In the genomic region with DNA sequence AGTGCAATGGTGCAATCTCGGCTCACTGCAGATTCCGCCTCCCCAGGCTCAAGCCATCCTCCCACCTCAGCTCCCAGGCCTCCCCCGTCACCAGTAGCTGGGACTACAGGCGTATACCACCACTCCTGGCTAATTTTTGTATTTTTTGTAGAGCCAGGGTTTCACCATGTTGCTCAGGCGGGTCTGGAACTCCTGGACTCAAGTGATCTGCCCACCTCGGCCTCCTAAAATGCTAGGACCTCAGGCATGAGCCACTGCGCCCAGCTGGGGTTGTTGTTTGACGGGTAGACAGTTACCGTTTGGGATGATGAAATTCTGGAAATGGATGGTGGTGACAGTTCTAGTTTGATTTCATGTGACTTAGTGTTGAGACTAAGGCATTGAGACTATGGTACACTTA, we compare ENCODE assay signal across 20 cellular contexts. TPM values are rescaled to one million over a fixed set of nuclear protein-coding genes. Genes with fewer than 3 reads are reported as not detected.
DNase-seq lines count a peak whose midpoint lies in the region; ATAC-seq, FAIRE-seq and TF ChIP-seq lines count a peak whose summit lies in the region.
"Had no signal": no experiment of that assay in that cellular context is flagged by ENCODE, and none has a peak within 500 bp of the region (broad histone marks: within the 10 kb centered on the region; RNA-seq: fewer than 3 reads in every experiment).

No MANE protein-coding gene starts in this region.

- no peak for TF ChIP-seq POLR2A in K562 (conservative IDR thresholded peaks at IDR 0.05)

- H3K18ac ChIP-seq in mesenchymal stem cell (ENCODE audit: low read depth in 1 of 2, low read length in 2 of 2), result no peak overlapping the region

- ATAC-seq in activated CD8-positive, alpha-beta memory T cell treated with anti-CD3 and anti-CD28 coated beads, Interleukin-2, amount 10 ng/mL, durations not matched to agents 7 days and 5 days, result no peak
- ATAC-seq in K562 (no peak), Right ventricle myocardium inferior (no peak)

- H2AFZ ChIP-seq in K562 (ENCODE audit: low read depth, low read length) (peak overlapping the region; percentile 94), mesenchymal stem cell (ENCODE audit: low read depth, low read length) (no peak overlapping the region)

- H3K9ac ChIP-seq in K562 (ENCODE audit: insufficient read depth in 1 of 2, low read depth in 2 of 2, low read length in 2 of 2) (no peak overlapping the region), mesenchymal stem cell (ENCODE audit: low read length) (no peak overlapping the region)

- H3K9me3 Mint-ChIP-seq in activated CD8-positive, alpha-beta memory T cell treated with anti-CD3 and anti-CD28 coated beads, Interleukin-2, amount 10 ng/mL, durations not matched to agents 7 days and 5 days (ENCODE audit: low read depth), result peaks cover 6% of the 10 kb centered on the region
- H3K9me3 Mint-ChIP-seq in activated naive CD4-positive, alpha-beta T cell treated with anti-CD3 and anti-CD28 coated beads for 36 hours, result peaks cover 10% of the 10 kb centered on the region

- POLR2A ChIA-PET in K562 (lab: Yijun Ruan, JAX), result interaction anchor here (1.8 kb wide), 1 partner anchor 9 kb away, joined by 9 read pairs; no protein-coding TSS in a partner anchor

- no peak overlapping the region for H4K91ac ChIP-seq in mesenchymal stem cell (ENCODE audit: low read length)

- TF ChIP-seq EP300 in K562 (IDR thresholded peaks at IDR 0.05; ENCODE audit: low read length), result no peak

- H3K27ac ChIP-seq in K562 (ENCODE audit: extremely low read depth, low read depth, low read length) (no peak overlapping the region), mesenchymal stem cell (ENCODE audit: low read length, poor library complexity, severe bottlenecking) (no peak overlapping the region), tibial artery (no peak overlapping the region)
- H3K27ac ChIP-seq: C4-2B, SJCRH30 had no signal

- no peak overlapping the region for H3K4ac ChIP-seq in mesenchymal stem cell (ENCODE audit: low read depth in 1 of 2, low read length in 2 of 2)

- H3K9me3 ChIP-seq in K562 (replicated peaks; ENCODE audit: control insufficient read depth, insufficient read depth, low read depth, low read length) (no peaks in the 10 kb centered on the region), mesenchymal stem cell (ENCODE audit: control insufficient read depth, low read length) (peaks cover 42% of the 10 kb centered on the region), tibial artery (peaks cover 0 to 6% (median 0%) of the 10 kb centered on the region in 3 donors)

- no TSS peak for BruUV-seq in K562 (replicated peaks; lab: Mats Ljungman, UMichigan)

- H3K79me2 ChIP-seq in K562 (ENCODE audit: control insufficient read depth, insufficient read depth, low read length), result no peaks in the 10 kb centered on the region

- in situ Hi-C loops in K562 (cut with MboI), result no loop called here

- no peak overlapping the region for H2BK12ac ChIP-seq in mesenchymal stem cell (ENCODE audit: low read length in 2 of 2)

- no peak overlapping the region for H2AK5ac ChIP-seq in mesenchymal stem cell (ENCODE audit: low read length, severe bottlenecking)

- H4K8ac ChIP-seq in mesenchymal stem cell (ENCODE audit: low read length), result no peak overlapping the region

- H3K27ac Mint-ChIP-seq in activated CD8-positive, alpha-beta memory T cell treated with anti-CD3 and anti-CD28 coated beads, Interleukin-2, amount 10 ng/mL, durations not matched to agents 7 days and 5 days, result no peak overlapping the region
- H3K27ac Mint-ChIP-seq in activated naive CD4-positive, alpha-beta T cell treated with anti-CD3 and anti-CD28 coated beads for 36 hours, result no peak overlapping the region

- peaks cover 41% of the 10 kb centered on the region for H3K27me3 Mint-ChIP-seq in activated CD8-positive, alpha-beta memory T cell treated with anti-CD3 and anti-CD28 coated beads, Interleukin-2, amount 10 ng/mL, durations not matched to agents 7 days and 5 days
- H3K27me3 Mint-ChIP-seq in activated naive CD4-positive, alpha-beta T cell treated with anti-CD3 and anti-CD28 coated beads for 36 hours (ENCODE audit: low read depth), result no peaks in the 10 kb centered on the region

- H4K20me1 ChIP-seq in K562 (replicated peaks; ENCODE audit: control insufficient read depth, insufficient read depth, low read length), result no peaks in the 10 kb centered on the region

- no peaks in the 10 kb centered on the region for H3K9me1 ChIP-seq in K562 (ENCODE audit: control insufficient read depth, insufficient read depth, low read length)

- H3K36me3 Mint-ChIP-seq in activated CD8-positive, alpha-beta memory T cell treated with anti-CD3 and anti-CD28 coated beads, Interleukin-2, amount 10 ng/mL, durations not matched to agents 7 days and 5 days, result peaks cover 4% of the 10 kb centered on the region
- no peaks in the 10 kb centered on the region for H3K36me3 Mint-ChIP-seq in activated naive CD4-positive, alpha-beta T cell treated with anti-CD3 and anti-CD28 coated beads for 36 hours (ENCODE audit: low read depth)

- no peak overlapping the region for H3K23ac ChIP-seq in mesenchymal stem cell (ENCODE audit: low read length in 2 of 2)

- WGBS in K562 (ENCODE audit: insufficient coverage, low coverage, missing lambda C conversion rate), result 89% methylated on average over 9 of the region's 9 CpGs
- 97% methylated on average over 9 of the region's 9 CpGs for WGBS in mesenchymal stem cell

- no peak overlapping the region for H3K4me3 Mint-ChIP-seq in activated CD8-positive, alpha-beta memory T cell treated with anti-CD3 and anti-CD28 coated beads, Interleukin-2, amount 10 ng/mL, durations not matched to agents 7 days and 5 days
- no peak overlapping the region for H3K4me3 Mint-ChIP-seq in activated naive CD4-positive, alpha-beta T cell treated with anti-CD3 and anti-CD28 coated beads for 36 hours

- intact Hi-C loops in K562 (cut with micrococcal nuclease) (no loop called here), tibial artery (cut with DNase I; ENCODE audit: low total_unique reads) (no loop called here), Right ventricle myocardium inferior (cut with DNase I) (no loop called here)
- intact Hi-C loops in activated naive CD4-positive, alpha-beta T cell treated with anti-CD3 and anti-CD28 coated beads for 36 hours (cut with micrococcal nuclease), result loop anchor here (10.0 kb wide), 1 partner anchor 245 kb away; no protein-coding TSS in a partner anchor

- CTCF ChIA-PET in activated CD8-positive, alpha-beta memory T cell treated with anti-CD3 and anti-CD28 coated beads, Interleukin-2, amount 10 ng/mL, durations not matched to agents 7 days and 5 days (lab: Charles Lee), result no interaction called here
- CTCF ChIA-PET in K562 (lab: Yijun Ruan, JAX; ENCODE audit: low intra/inter-chr PET ratio), result no interaction called here
- CTCF ChIA-PET in activated naive CD4-positive, alpha-beta T cell treated with anti-CD3 and anti-CD28 coated beads for 36 hours (lab: Charles Lee), result interaction anchor here (1.0 kb wide), 1 partner anchor 98 kb away, joined by 3 read pairs; no protein-coding TSS in a partner anchor

- H3K14ac ChIP-seq in mesenchymal stem cell (ENCODE audit: low read length in 2 of 2), result no peak overlapping the region

- no peak for TF ChIP-seq RAD21 in K562 (CRISPR knock-in tag; conservative IDR thresholded peaks at IDR 0.05 in 1 of 2, IDR thresholded peaks at IDR 0.05 in 1 of 2)

- peaks cover 5 to 28% of the 10 kb centered on the region in 2 experiments; a peak in 4 of 5 replicates for H3K4me1 ChIP-seq in K562 (replicated peaks in 1 of 2; ENCODE audit: control insufficient read depth in 2 of 2, insufficient read depth in 2 of 2, low read length in 2 of 2)
- H3K4me1 ChIP-seq in mesenchymal stem cell (ENCODE audit: control insufficient read depth, insufficient read depth, low read depth, low read length), result peaks cover 6% of the 10 kb centered on the region
- H3K4me1 ChIP-seq in tibial artery, result peaks cover 0 to 47% (median 24%) of the 10 kb centered on the region in 4 donors
- H3K4me1 ChIP-seq: SJCRH30 had no signal

- H3K36me3 ChIP-seq in K562 (ENCODE audit: control insufficient read depth, insufficient read depth, low read length) (no peaks in the 10 kb centered on the region), mesenchymal stem cell (ENCODE audit: control insufficient read depth in 1 of 2, insufficient read depth in 2 of 2, low read depth in 1 of 2, low read length in 2 of 2) (no peaks in the 10 kb centered on the region), tibial artery (no peaks in the 10 kb centered on the region)
- H3K36me3 ChIP-seq: SJCRH30 had no signal

- H2BK15ac ChIP-seq in mesenchymal stem cell (ENCODE audit: low read depth, poor library complexity, severe bottlenecking), result peak overlapping the region; percentile 49

- peak; percentile 25 for DNase-seq in activated CD8-positive, alpha-beta memory T cell treated with anti-CD3 and anti-CD28 coated beads, Interleukin-2, amount 50 U/mL, for 48 hours
- DNase-seq in activated CD8-positive, alpha-beta memory T cell treated with anti-CD3 and anti-CD28 coated beads, Interleukin-2, amount 10 ng/mL, durations not matched to agents 7 days and 5 days, result no peak
- DNase-seq in K562 (ENCODE audit: extremely low read depth in 1 of 4, low spot score in 3 of 4) (no peak), mesenchymal stem cell (no peak), tibial artery (peak; percentile 6 to 33), cortex of kidney (lab: John Stamatoyannopoulos, UW) (no peak), Right ventricle myocardium inferior (ENCODE audit: missing footprints) (no peak)
- no peak for DNase-seq in activated naive CD4-positive, alpha-beta T cell treated with anti-CD3 and anti-CD28 coated beads for 36 hours
- DNase-seq: H7, KG1, NCI-H1105, NCI-H187 treated with DMSO at 0.1 percent for 48 hours, NCI-H774, SJCRH30 had no signal

- no peaks in the 10 kb centered on the region for H3K79me1 ChIP-seq in mesenchymal stem cell (replicated peaks; ENCODE audit: low read length, poor library complexity, severe bottlenecking)

- H2BK5ac ChIP-seq in mesenchymal stem cell (ENCODE audit: low read depth, low read length, poor library complexity, severe bottlenecking), result no peak overlapping the region

- no peaks in the 10 kb centered on the region for H3K27me3 ChIP-seq in K562 (ENCODE audit: control insufficient read depth in 2 of 2, insufficient read depth in 2 of 2, low read length in 2 of 2)
- no peaks in the 10 kb centered on the region for H3K27me3 ChIP-seq in mesenchymal stem cell (ENCODE audit: control insufficient read depth in 1 of 2, insufficient read depth in 1 of 2, low read length in 2 of 2)
- no peaks in the 10 kb centered on the region for H3K27me3 ChIP-seq in tibial artery
- H3K27me3 ChIP-seq: SJCRH30 had no signal

- no peak overlapping the region for H3K4me2 ChIP-seq in K562 (ENCODE audit: insufficient read depth, low read length)
- no peak overlapping the region for H3K4me2 ChIP-seq in mesenchymal stem cell (ENCODE audit: low read length, poor library complexity, severe bottlenecking)

- TF ChIP-seq CTCF in K562 (IDR thresholded peaks at IDR 0.05 in 2 of 3, conservative IDR thresholded peaks at IDR 0.05 in 1 of 3; ENCODE audit: insufficient read depth in 2 of 3, low read depth in 1 of 3, low read length in 3 of 3) (no peak), tibial artery (IDR thresholded peaks at IDR 0.05) (no peak)

- H3K4me3 ChIP-seq in K562 (no peak overlapping the region), mesenchymal stem cell (ENCODE audit: insufficient read depth in 1 of 2, low read depth in 1 of 2, low read length in 2 of 2) (no peak overlapping the region), tibial artery (no peak overlapping the region)
- H3K4me3 ChIP-seq: SJCRH30 had no signal

- H3K4me1 Mint-ChIP-seq in activated CD8-positive, alpha-beta memory T cell treated with anti-CD3 and anti-CD28 coated beads, Interleukin-2, amount 10 ng/mL, durations not matched to agents 7 days and 5 days, result no peaks in the 10 kb centered on the region
- peaks cover 3% of the 10 kb centered on the region for H3K4me1 Mint-ChIP-seq in activated naive CD4-positive, alpha-beta T cell treated with anti-CD3 and anti-CD28 coated beads for 36 hours (ENCODE audit: low read depth)

- H2BK120ac ChIP-seq in mesenchymal stem cell (ENCODE audit: low read depth, low read length), result no peak overlapping the region

- FAIRE-seq in K562 (lab: Jason Lieb, UNC), result no peak
- FAIRE-seq: GM18507 had no signal

RNA-seq across cellular contexts. Expression of gene CALML3, which starts 15.3 kb away (rescaled TPM):
- not detected for total RNA-seq in activated CD8-positive, alpha-beta memory T cell treated with anti-CD3 and anti-CD28 coated beads, Interleukin-2, amount 10 ng/mL, durations not matched to agents 7 days and 5 days
- total RNA-seq in K562 (2011; cell fraction: chromatin; rRNA removed; ENCODE audit: low replicate concordance), result not detected in 2 replicates
- not detected in 2 replicates for total RNA-seq in K562 (2011; cell fraction: nucleolus; rRNA removed)
- not detected in 2 replicates for total RNA-seq in K562 (2011; cell fraction: nucleoplasm; rRNA removed)
- total RNA-seq in K562 (2014; rRNA removed) (not detected in 2 replicates), K562 (2014; rRNA removed; fragmentation: Illumina TruSeq; extraction: Trizol) (not detected in 2 replicates), K562 (2015; rRNA removed; fragmentation: Illumina TruSeq; extraction: Trizol) (not detected in 2 replicates), K562 (2021) (not detected in 2 replicates), Right ventricle myocardium inferior (not detected)
- polyA plus RNA-seq in K562 (2011; rRNA removed) (not detected in 2 replicates), K562 (2014; fragmentation: Illumina TruSeq; extraction: Trizol) (not detected in 2 replicates), K562 (2014; fragmentation: Nextera tagmentation; extraction: Ambion mirVana) (not detected), K562 (2014; rRNA removed) (not detected in 2 replicates)
- polyA plus RNA-seq in K562 (2011; cell fraction: cytosol; rRNA removed), result not detected in 2 replicates
- not detected in 2 replicates for polyA plus RNA-seq in K562 (2011; cell fraction: nucleus; rRNA removed)
- polyA plus RNA-seq in K562 (2012), result not detected in 2 replicates
- not detected in 2 replicates for polyA minus RNA-seq in K562 (2011; rRNA and poly(A)+ RNA removed)
- polyA minus RNA-seq in K562 (2011; cell fraction: cytosol; rRNA and poly(A)+ RNA removed), result not detected in 2 replicates
- polyA minus RNA-seq in K562 (2011; cell fraction: nucleus; rRNA and poly(A)+ RNA removed), result not detected in 2 replicates
- polyA plus RNA-seq in mesenchymal stem cell (2013, experiment 1 of 2), result not detected
- polyA plus RNA-seq in mesenchymal stem cell (2013, experiment 2 of 2), result not detected
- not detected for total RNA-seq in activated naive CD4-positive, alpha-beta T cell treated with anti-CD3 and anti-CD28 coated beads for 36 hours
- total RNA-seq: A172, H7, M059J, NCI-H460, SJCRH30 had no signal

RNA-seq across cellular contexts. Expression of gene CALML5, which starts 40.7 kb away (rescaled TPM):
- not detected for total RNA-seq in activated CD8-positive, alpha-beta memory T cell treated with anti-CD3 and anti-CD28 coated beads, Interleukin-2, amount 10 ng/mL, durations not matched to agents 7 days and 5 days
- total RNA-seq in K562 (2011; cell fraction: chromatin; rRNA removed; ENCODE audit: low replicate concordance), result not detected in 2 replicates
- total RNA-seq in K562 (2011; cell fraction: nucleolus; rRNA removed), result not detected in 2 replicates
- not detected in 2 replicates for total RNA-seq in K562 (2011; cell fraction: nucleoplasm; rRNA removed)
- total RNA-seq in K562 (2014; rRNA removed) (not detected in 2 replicates), K562 (2014; rRNA removed; fragmentation: Illumina TruSeq; extraction: Trizol) (not detected in 2 replicates), K562 (2015; rRNA removed; fragmentation: Illumina TruSeq; extraction: Trizol) (not detected in 2 replicates), K562 (2021) (not detected in 2 replicates), Right ventricle myocardium inferior (not detected)
- polyA plus RNA-seq in K562 (2011; rRNA removed) (not detected in 2 replicates), K562 (2014; fragmentation: Illumina TruSeq; extraction: Trizol) (not detected in 2 replicates), K562 (2014; fragmentation: Nextera tagmentation; extraction: Ambion mirVana) (not detected), K562 (2014; rRNA removed) (not detected in 2 replicates)
- polyA plus RNA-seq in K562 (2011; cell fraction: cytosol; rRNA removed), result not detected in 2 replicates
- polyA plus RNA-seq in K562 (2011; cell fraction: nucleus; rRNA removed), result not detected in 2 replicates
- polyA plus RNA-seq in K562 (2012), result not detected in 2 replicates
- polyA minus RNA-seq in K562 (2011; rRNA and poly(A)+ RNA removed), result not detected in 2 replicates
- polyA minus RNA-seq in K562 (2011; cell fraction: cytosol; rRNA and poly(A)+ RNA removed), result not detected in 2 replicates
- polyA minus RNA-seq in K562 (2011; cell fraction: nucleus; rRNA and poly(A)+ RNA removed), result not detected in 2 replicates
- polyA plus RNA-seq in mesenchymal stem cell (2013, experiment 1 of 2), result not detected
- not detected for polyA plus RNA-seq in mesenchymal stem cell (2013, experiment 2 of 2)
- total RNA-seq in activated naive CD4-positive, alpha-beta T cell treated with anti-CD3 and anti-CD28 coated beads for 36 hours, result not detected
- total RNA-seq: A172, Caco-2, H7, M059J, NCI-H460, SJCRH30 had no signal

Comparison
In these comparisons a context has a peak if more than half of its experiments do, and no peak if none do; other contexts are left out.
1. DNase-seq: peak in activated CD8-positive, alpha-beta memory T cell treated with anti-CD3 and anti-CD28 coated beads, Interleukin-2, amount 50 U/mL, for 48 hours (single experiment) and tibial artery (2 of 2); none in activated CD8-positive, alpha-beta memory T cell treated with anti-CD3 and anti-CD28 coated beads, Interleukin-2, amount 10 ng/mL, durations not matched to agents 7 days and 5 days (single experiment), K562 (0 of 4), mesenchymal stem cell (single experiment), activated naive CD4-positive, alpha-beta T cell treated with anti-CD3 and anti-CD28 coated beads for 36 hours (single experiment), cortex of kidney (single experiment) and Right ventricle myocardium inferior (single experiment).